ENCODE assay signal across 1 cellular context in the genomic region with DNA sequence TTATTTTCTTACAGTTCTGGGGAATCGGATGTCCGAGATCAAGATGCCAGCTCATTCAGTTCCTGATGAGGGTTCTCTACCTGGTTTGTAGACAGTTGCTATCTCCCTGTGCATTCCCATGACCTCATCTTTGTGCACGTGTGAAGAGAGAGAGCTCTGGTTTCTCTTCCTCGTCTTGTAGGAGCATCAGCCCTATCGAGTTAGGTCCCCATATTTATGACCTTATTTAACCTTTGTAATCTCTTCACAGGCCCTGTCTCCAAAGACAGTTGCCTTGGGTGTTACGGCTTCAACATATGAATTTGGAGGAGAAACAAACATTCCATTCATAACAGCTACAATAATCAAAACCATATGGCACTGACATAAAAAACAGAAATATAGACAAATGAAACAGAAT.
TF ChIP-seq lines count a peak whose summit lies in the region.

No MANE protein-coding gene starts in this region.

TF ChIP-seq in K562, 482 proteins besides CTCF, POLR2A, EP300 and RAD21 (continued from another document):
- TF ChIP-seq, protein P1, sequence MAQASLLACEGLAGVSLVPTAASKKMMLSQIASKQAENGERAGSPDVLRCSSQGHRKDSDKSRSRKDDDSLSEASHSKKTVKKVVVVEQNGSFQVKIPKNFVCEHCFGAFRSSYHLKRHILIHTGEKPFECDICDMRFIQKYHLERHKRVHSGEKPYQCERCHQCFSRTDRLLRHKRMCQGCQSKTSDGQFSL (CRISPR knock-in tag; IDR thresholded peaks at IDR 0.05), result no peak
- TF ChIP-seq, protein P1 (tag; IDR thresholded peaks at IDR 0.05), result no peak
- no peak for TF ChIP-seq HDGF (IDR thresholded peaks at IDR 0.05)
- TF ChIP-seq ZNF175 (CRISPR knock-in tag; IDR thresholded peaks at IDR 0.05; ENCODE audit: low read depth), result no peak
- TF ChIP-seq CBFA2T3 (IDR thresholded peaks at IDR 0.05), result 0 out of 2 replicates have a peak, but pooled peaks have one; percentile 8
- TF ChIP-seq FOXA3 (CRISPR knock-in tag; conservative IDR thresholded peaks at IDR 0.05 in 1 of 2, IDR thresholded peaks at IDR 0.05 in 1 of 2), result no peak
- peak; percentile 75 for TF ChIP-seq BHLHE40 (IDR thresholded peaks at IDR 0.05; ENCODE audit: low read length)
- TF ChIP-seq, protein P2, sequence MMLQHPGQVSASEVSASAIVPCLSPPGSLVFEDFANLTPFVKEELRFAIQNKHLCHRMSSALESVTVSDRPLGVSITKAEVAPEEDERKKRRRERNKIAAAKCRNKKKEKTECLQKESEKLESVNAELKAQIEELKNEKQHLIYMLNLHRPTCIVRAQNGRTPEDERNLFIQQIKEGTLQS (IDR thresholded peaks at IDR 0.05), result peak; percentile 35; the same call in 1 of the 2 replicates
- TF ChIP-seq, protein P2 (CRISPR knock-in tag; conservative IDR thresholded peaks at IDR 0.05), result no peak
- TF ChIP-seq SMAD3 (CRISPR knock-in tag; conservative IDR thresholded peaks at IDR 0.05), result no peak
- peak; percentile 60 for TF ChIP-seq JUND (IDR thresholded peaks at IDR 0.05; ENCODE audit: borderline replicate concordance, low read depth, low read length)
- peak; percentile 68; the same call in 2 of the 3 replicates for TF ChIP-seq JUND (tag; IDR thresholded peaks at IDR 0.05; ENCODE audit: borderline replicate concordance, low read depth, low read length)
- no peak for TF ChIP-seq XRCC4 (IDR thresholded peaks at IDR 0.05; ENCODE audit: extremely low read depth, insufficient read depth, insufficient read length)
- TF ChIP-seq, protein P3, sequence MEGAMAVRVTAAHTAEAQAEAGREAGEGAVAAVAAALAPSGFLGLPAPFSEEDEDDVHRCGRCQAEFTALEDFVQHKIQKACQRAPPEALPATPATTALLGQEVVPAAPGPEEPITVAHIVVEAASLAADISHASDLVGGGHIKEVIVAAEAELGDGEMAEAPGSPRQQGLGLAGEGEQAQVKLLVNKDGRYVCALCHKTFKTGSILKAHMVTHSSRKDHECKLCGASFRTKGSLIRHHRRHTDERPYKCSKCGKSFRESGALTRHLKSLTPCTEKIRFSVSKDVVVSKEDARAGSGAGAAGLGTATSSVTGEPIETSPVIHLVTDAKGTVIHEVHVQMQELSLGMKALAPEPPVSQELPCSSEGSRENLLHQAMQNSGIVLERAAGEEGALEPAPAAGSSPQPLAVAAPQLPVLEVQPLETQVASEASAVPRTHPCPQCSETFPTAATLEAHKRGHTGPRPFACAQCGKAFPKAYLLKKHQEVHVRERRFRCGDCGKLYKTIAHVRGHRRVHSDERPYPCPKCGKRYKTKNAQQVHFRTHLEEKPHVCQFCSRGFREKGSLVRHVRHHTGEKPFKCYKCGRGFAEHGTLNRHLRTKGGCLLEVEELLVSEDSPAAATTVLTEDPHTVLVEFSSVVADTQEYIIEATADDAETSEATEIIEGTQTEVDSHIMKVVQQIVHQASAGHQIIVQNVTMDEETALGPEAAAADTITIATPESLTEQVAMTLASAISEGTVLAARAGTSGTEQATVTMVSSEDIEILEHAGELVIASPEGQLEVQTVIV (CRISPR knock-in tag; IDR thresholded peaks at IDR 0.05; ENCODE audit: borderline replicate concordance), result no peak
- no peak for TF ChIP-seq ARHGAP35 (IDR thresholded peaks at IDR 0.05; ENCODE audit: partially characterized antibody)
- TF ChIP-seq L3MBTL2 (IDR thresholded peaks at IDR 0.05), result peak; percentile 38; the same call in 1 of the 2 replicates
- TF ChIP-seq FUS (optimal IDR thresholded peaks at IDR 0.05; ENCODE audit: low read depth, low read length), result no peak
- TF ChIP-seq, protein P4, sequence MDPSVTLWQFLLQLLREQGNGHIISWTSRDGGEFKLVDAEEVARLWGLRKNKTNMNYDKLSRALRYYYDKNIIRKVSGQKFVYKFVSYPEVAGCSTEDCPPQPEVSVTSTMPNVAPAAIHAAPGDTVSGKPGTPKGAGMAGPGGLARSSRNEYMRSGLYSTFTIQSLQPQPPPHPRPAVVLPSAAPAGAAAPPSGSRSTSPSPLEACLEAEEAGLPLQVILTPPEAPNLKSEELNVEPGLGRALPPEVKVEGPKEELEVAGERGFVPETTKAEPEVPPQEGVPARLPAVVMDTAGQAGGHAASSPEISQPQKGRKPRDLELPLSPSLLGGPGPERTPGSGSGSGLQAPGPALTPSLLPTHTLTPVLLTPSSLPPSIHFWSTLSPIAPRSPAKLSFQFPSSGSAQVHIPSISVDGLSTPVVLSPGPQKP (CRISPR knock-in tag; IDR thresholded peaks at IDR 0.05), result no peak
- TF ChIP-seq, protein P5, sequence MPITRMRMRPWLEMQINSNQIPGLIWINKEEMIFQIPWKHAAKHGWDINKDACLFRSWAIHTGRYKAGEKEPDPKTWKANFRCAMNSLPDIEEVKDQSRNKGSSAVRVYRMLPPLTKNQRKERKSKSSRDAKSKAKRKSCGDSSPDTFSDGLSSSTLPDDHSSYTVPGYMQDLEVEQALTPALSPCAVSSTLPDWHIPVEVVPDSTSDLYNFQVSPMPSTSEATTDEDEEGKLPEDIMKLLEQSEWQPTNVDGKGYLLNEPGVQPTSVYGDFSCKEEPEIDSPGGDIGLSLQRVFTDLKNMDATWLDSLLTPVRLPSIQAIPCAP (CRISPR knock-in tag; IDR thresholded peaks at IDR 0.05; ENCODE audit: borderline replicate concordance), result no peak
- no peak for TF ChIP-seq ZBED1 (IDR thresholded peaks at IDR 0.05)
TF ChIP-seq in K562: peak in this region for 7.
